Comparison of ENCODE assay signal across 8 cellular contexts in the genomic region with DNA sequence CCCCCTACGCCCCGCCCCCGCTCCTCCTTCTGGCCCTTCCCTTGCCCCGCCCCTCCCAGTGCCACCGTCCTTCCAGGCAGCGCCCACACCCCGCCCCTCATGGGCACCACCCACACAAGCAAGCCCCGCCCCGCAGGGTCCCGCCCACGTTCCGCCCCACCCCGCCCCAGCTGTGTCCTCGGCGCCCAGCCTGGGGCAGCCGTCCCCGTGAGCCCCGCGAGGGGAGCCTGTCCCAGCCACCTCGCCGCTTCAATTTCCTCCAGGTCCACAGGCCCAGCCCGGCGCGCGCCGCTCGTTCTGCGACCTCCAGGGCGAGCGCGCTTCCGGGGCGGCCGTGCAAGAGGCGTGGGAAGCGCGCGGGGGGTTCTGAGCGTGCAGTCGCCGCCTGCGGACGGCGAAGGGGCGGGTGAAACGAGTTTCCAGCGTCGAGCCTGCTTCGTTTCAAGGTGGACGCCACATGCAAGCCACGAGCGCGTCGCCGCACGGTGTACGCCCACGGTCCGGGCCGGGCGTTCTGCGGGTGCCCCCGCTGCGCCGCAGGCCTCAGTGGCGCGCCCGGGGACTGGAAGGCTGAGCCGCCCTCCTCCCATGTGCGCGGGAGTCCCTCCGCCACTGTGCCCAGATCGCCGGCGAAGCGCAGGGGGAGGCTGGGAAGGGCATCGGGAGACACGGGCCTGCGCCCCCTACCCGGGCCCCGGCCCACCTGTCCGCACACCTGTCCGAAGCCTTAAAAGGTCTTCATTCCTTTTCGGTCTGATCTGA. TPM values are rescaled to one million over a fixed set of nuclear protein-coding genes. Genes with fewer than 3 reads are reported as not detected.
DNase-seq lines count a peak whose midpoint lies in the region; ATAC-seq and TF ChIP-seq lines count a peak whose summit lies in the region.

No MANE protein-coding gene starts in this region.

- H3K4me3 ChIP-seq in tibial artery = peak overlapping the region; percentile 51 to 60

- peak overlapping the region; percentile 59 to 76 for H3K4me3 Mint-ChIP-seq in CD14-positive monocyte
- H3K4me3 Mint-ChIP-seq in activated naive CD4-positive, alpha-beta T cell treated with anti-CD3 and anti-CD28 coated beads for 36 hours = peak overlapping the region; percentile 52

- TF ChIP-seq CTCF in CD14-positive monocyte (IDR thresholded peaks at IDR 0.05) (no peak), omental fat pad (IDR thresholded peaks at IDR 0.05) (no peak), tibial artery (IDR thresholded peaks at IDR 0.05) (peak in 1 of 2 experiments; percentile 34)

- CTCF ChIA-PET in activated naive CD4-positive, alpha-beta T cell treated with anti-CD3 and anti-CD28 coated beads for 36 hours (lab: Charles Lee) = interaction anchor here (1.9 to 2.2 kb wide), 2 partner anchors 10 to 11 kb away, joined by 7 read pairs; partner anchors contain the start of gene FAAP20

- no peak overlapping the region for H3K27ac Mint-ChIP-seq in CD14-positive monocyte
- H3K27ac Mint-ChIP-seq in activated naive CD4-positive, alpha-beta T cell treated with anti-CD3 and anti-CD28 coated beads for 36 hours = no peak overlapping the region

- peak overlapping the region; percentile 95 to 97 for H3K27ac ChIP-seq in tibial artery

- H3K9me3 ChIP-seq in tibial artery = no peaks in the 10 kb centered on the region

- no peaks in the 10 kb centered on the region for H3K27me3 ChIP-seq in tibial artery

- peaks cover 18 to 37% (median 23%) of the 10 kb centered on the region in 3 donors for H3K27me3 Mint-ChIP-seq in CD14-positive monocyte (ENCODE audit: low read depth in 3 of 3)
- no peaks in the 10 kb centered on the region for H3K27me3 Mint-ChIP-seq in activated naive CD4-positive, alpha-beta T cell treated with anti-CD3 and anti-CD28 coated beads for 36 hours (ENCODE audit: low read depth)

- H3K36me3 Mint-ChIP-seq in CD14-positive monocyte = no peaks in the 10 kb centered on the region
- no peaks in the 10 kb centered on the region for H3K36me3 Mint-ChIP-seq in activated naive CD4-positive, alpha-beta T cell treated with anti-CD3 and anti-CD28 coated beads for 36 hours (ENCODE audit: low read depth)

- peaks cover 0 to 4% (median 0%) of the 10 kb centered on the region in 7 donors for H3K9me3 Mint-ChIP-seq in CD14-positive monocyte
- no peaks in the 10 kb centered on the region for H3K9me3 Mint-ChIP-seq in activated naive CD4-positive, alpha-beta T cell treated with anti-CD3 and anti-CD28 coated beads for 36 hours

- DNase-seq in CD14-positive monocyte (ENCODE audit: low spot score) = peak; percentile 97
- peak; percentile 61 for DNase-seq in HPDE6-E6E7 (ENCODE audit: extremely low spot score)
- peak; percentile 89 for DNase-seq in RPMI7951 (ENCODE audit: low read depth)
- peak; percentile 96 for DNase-seq in activated naive CD4-positive, alpha-beta T cell treated with anti-CD3 and anti-CD28 coated beads for 36 hours
- peak; percentile 96 for DNase-seq in globus pallidus (ENCODE audit: low spot score)
- peak; percentile 90 for DNase-seq in omental fat pad (ENCODE audit: low spot score)
- DNase-seq in tibial artery = peak; percentile 97 to 98

- H3K4me1 ChIP-seq in tibial artery = peaks cover 19 to 73% (median 66%) of the 10 kb centered on the region in 4 donors

- no peaks in the 10 kb centered on the region for H3K36me3 ChIP-seq in tibial artery

- ATAC-seq in GM19397 (IDR thresholded peaks at IDR 0.05; ENCODE audit: unreplicated experiment) (peak; percentile 63), omental fat pad (ENCODE audit: low FRiP score) (peak; percentile 72)

- intact Hi-C loops in CD14-positive monocyte (cut with micrococcal nuclease) = loop anchor here (2.0 to 10.0 kb wide), 2 partner anchors 319 to 381 kb away; partner anchors contain the start of genes PANK4 (in 1 of the 2) and PRXL2B (in 1 of the 2)
- intact Hi-C loops in activated naive CD4-positive, alpha-beta T cell treated with anti-CD3 and anti-CD28 coated beads for 36 hours (cut with micrococcal nuclease) = loop anchor here (1.0 to 2.0 kb wide), 3 partner anchors 25 to 286 kb away; partner anchors contain the start of gene TMEM52
- intact Hi-C loops in tibial artery (cut with DNase I; ENCODE audit: low total_unique reads) = loop anchor here (10.0 kb wide), 1 partner anchor 109 kb away; no protein-coding TSS in a partner anchor

- peaks cover 9% of the 10 kb centered on the region for H3K4me1 Mint-ChIP-seq in CD14-positive monocyte
- H3K4me1 Mint-ChIP-seq in activated naive CD4-positive, alpha-beta T cell treated with anti-CD3 and anti-CD28 coated beads for 36 hours (ENCODE audit: low read depth) = no peaks in the 10 kb centered on the region

RNA-seq across cellular contexts. Expression of gene FAAP20, which starts 10.8 kb away (rescaled TPM):
- polyA plus RNA-seq in CD14-positive monocyte = 10 to 100 TPM; 35.1 to 49.3 TPM
- 30.3 and 38.3 TPM in 2 replicates for total RNA-seq in RPMI7951 (2014; rRNA removed; shearing (Covaris generic))
- 10 to 100 TPM; 48.2 to 54.4 TPM for total RNA-seq in activated naive CD4-positive, alpha-beta T cell treated with anti-CD3 and anti-CD28 coated beads for 36 hours
- total RNA-seq in omental fat pad = 10 to 100 TPM; 14.2 to 24.9 (median 21.8) TPM

RNA-seq across cellular contexts. Expression of gene SKI, which starts 22.7 kb away (rescaled TPM):
- under 1 TPM; 0.20 to 0.25 TPM for polyA plus RNA-seq in CD14-positive monocyte
- total RNA-seq in RPMI7951 (2014; rRNA removed; shearing (Covaris generic)) = 3.5 and 7.7 TPM in 2 replicates
- total RNA-seq in activated naive CD4-positive, alpha-beta T cell treated with anti-CD3 and anti-CD28 coated beads for 36 hours = 10 to 100 TPM; 25.5 to 26.3 TPM
- 10 to 100 TPM; 35.3 to 54.0 (median 47.3) TPM for total RNA-seq in omental fat pad

Comparison
In these comparisons a context has a peak if more than half of its experiments do, and no peak if none do; other contexts are left out.
1. Peak in every context shown above with its lines: DNase-seq, ATAC-seq, H3K4me3 ChIP-seq and H3K27ac ChIP-seq.